Comparison of ENCODE assay signal across 19 cellular contexts in genomic region chr3:171186383-171186782, GRCh38.
DNase-seq lines count a peak whose midpoint lies in the region; ATAC-seq and TF ChIP-seq lines count a peak whose summit lies in the region.
"Had no signal": no experiment of that assay in that cellular context is flagged by ENCODE, and none has a peak within 500 bp of the region (broad histone marks: within the 10 kb centered on the region; RNA-seq: fewer than 3 reads in every experiment).

No MANE protein-coding gene starts in this region.

- H3K9me3 ChIP-seq in Caco-2, result no peaks in the 10 kb centered on the region
- H3K9me3 ChIP-seq in T-helper 17 cell (ENCODE audit: control insufficient read depth, low read length, poor library complexity, severe bottlenecking), result no peaks in the 10 kb centered on the region
- H3K9me3 ChIP-seq: A549 had no signal

- intact Hi-C loops in Caco-2 (cut with micrococcal nuclease; ENCODE audit: unreplicated experiment), result loop anchor here (2.0 kb wide), 1 partner anchor 30 kb away; no protein-coding TSS in a partner anchor

- no peaks in the 10 kb centered on the region for H3K9me3 Mint-ChIP-seq in Caco-2 (ENCODE audit: unreplicated experiment)

- no peak overlapping the region for H2AK5ac ChIP-seq in mesendoderm (ENCODE audit: low read length)

- no peaks in the 10 kb centered on the region; the same call in 1 of the 2 replicates for H3K36me3 ChIP-seq in Caco-2 (ENCODE audit: control insufficient read depth, insufficient read depth, low read length)
- H3K36me3 ChIP-seq in mesendoderm (ENCODE audit: control insufficient read depth, insufficient read depth, low read length), result no peaks in the 10 kb centered on the region

- H3K79me1 ChIP-seq in mesendoderm (ENCODE audit: low read length), result no peaks in the 10 kb centered on the region

- no peak overlapping the region for H3K18ac ChIP-seq in mesendoderm (ENCODE audit: low read length)

- CTCF ChIA-PET in Caco-2 (lab: Charles Lee), result interaction anchor here (0.6 to 1.5 kb wide), 3 partner anchors 59 to 380 kb away, joined by 3 read pairs; no protein-coding TSS in a partner anchor

- ATAC-seq in T-helper 17 cell (no peak), GM18868 (IDR thresholded peaks at IDR 0.05; ENCODE audit: unreplicated experiment) (no peak), GM18909 (IDR thresholded peaks at IDR 0.05; ENCODE audit: poor library complexity, unreplicated experiment) (no peak)
- ATAC-seq: A549, HCT116 had no signal

- H3K36me3 Mint-ChIP-seq in Caco-2 (ENCODE audit: insufficient read depth, unreplicated experiment) (peaks cover 5% of the 10 kb centered on the region), T-helper 17 cell (ENCODE audit: low read depth) (peaks cover 13% of the 10 kb centered on the region)

- H3K4me2 ChIP-seq in mesendoderm (ENCODE audit: low read length), result no peak overlapping the region
- H3K4me2 ChIP-seq: A549 had no signal

- H4K8ac ChIP-seq in mesendoderm (ENCODE audit: low read depth, low read length), result no peak overlapping the region

- H3K23ac ChIP-seq in mesendoderm (ENCODE audit: low read length), result no peak overlapping the region

- no peak overlapping the region for H2BK120ac ChIP-seq in mesendoderm (ENCODE audit: low read depth, low read length)

- POLR2A ChIA-PET in Caco-2 (lab: Charles Lee), result no interaction called here

- H3K27me3 Mint-ChIP-seq in Caco-2 (ENCODE audit: insufficient read depth, unreplicated experiment) (no peaks in the 10 kb centered on the region), T-helper 17 cell (no peaks in the 10 kb centered on the region)

- H3K9ac ChIP-seq in mesendoderm (ENCODE audit: low read length), result no peak overlapping the region

- H3K4me3 Mint-ChIP-seq in Caco-2 (ENCODE audit: unreplicated experiment) (no peak overlapping the region), T-helper 17 cell (no peak overlapping the region)

- H3K27me3 ChIP-seq in Caco-2 (replicated peaks; ENCODE audit: control insufficient read depth, insufficient read depth, low read length), result no peaks in the 10 kb centered on the region
- H3K27me3 ChIP-seq in mesendoderm (ENCODE audit: insufficient read depth, low read length, poor library complexity), result no peaks in the 10 kb centered on the region

- no peak overlapping the region for H3K4ac ChIP-seq in mesendoderm (ENCODE audit: low read depth, low read length)

- H3K56ac ChIP-seq in mesendoderm (ENCODE audit: low read length), result no peak overlapping the region

- BruUV-seq in Caco-2 (replicated peaks; lab: Mats Ljungman, UMichigan), result no TSS peak

- H3K27ac Mint-ChIP-seq in Caco-2 (ENCODE audit: unreplicated experiment) (peak overlapping the region; percentile 56), T-helper 17 cell (peak overlapping the region; percentile 56)

- H3K4me1 ChIP-seq in Caco-2, result peaks cover 34% of the 10 kb centered on the region
- peaks cover 7% of the 10 kb centered on the region for H3K4me1 ChIP-seq in mesendoderm (ENCODE audit: control insufficient read depth, low read depth, low read length)

- TF ChIP-seq CTCF in Caco-2 (IDR thresholded peaks at IDR 0.05; ENCODE audit: insufficient read depth in 1 of 2, low read depth in 1 of 2, low read length in 1 of 2, severe bottlenecking in 1 of 2, unreplicated experiment in 1 of 2), result no peak
- TF ChIP-seq CTCF in epithelial cell of proximal tubule (conservative IDR thresholded peaks at IDR 0.05; ENCODE audit: low read depth, low read length), result no peak

- DNase-seq in Caco-2 (no peak), T-helper 17 cell (no peak), epithelial cell of proximal tubule (ENCODE audit: low read depth) (peak; percentile 75), mesendoderm (peak; percentile 68), HuH-7 (ENCODE audit: low spot score) (no peak), foreskin melanocyte (no peak)
- DNase-seq: DND-41; GF-D8; KBM-7; NCI-H1092; NCI-H2107; NCI-H345; NCI-H526 treated with DMSO at 0.1 percent for 48 hours; NK-92 treated with Interleukin-12 subunit alpha and Interleukin-12 subunit beta, amount 100 ng/mL, for 24 hours had no signal

- H3K4me1 Mint-ChIP-seq in Caco-2 (ENCODE audit: low read depth, unreplicated experiment) (peaks cover 19% of the 10 kb centered on the region), T-helper 17 cell (peaks cover 34% of the 10 kb centered on the region)

- H3K27ac ChIP-seq in mesendoderm (ENCODE audit: low read depth, low read length), result no peak overlapping the region
- H3K27ac ChIP-seq: A549, RWPE1 had no signal

- H2BK15ac ChIP-seq in mesendoderm (replicated peaks; ENCODE audit: low read depth), result no peak overlapping the region

- H3K79me2 ChIP-seq in mesendoderm (ENCODE audit: control insufficient read depth, insufficient read depth, low read length), result no peaks in the 10 kb centered on the region

- H2BK5ac ChIP-seq in mesendoderm (ENCODE audit: low read length), result no peak overlapping the region

- H3K4me3 ChIP-seq in Caco-2 (ENCODE audit: low read depth, low read length), result no peak overlapping the region
- no peak overlapping the region for H3K4me3 ChIP-seq in epithelial cell of proximal tubule (ENCODE audit: low read depth, low read length)
- no peak overlapping the region for H3K4me3 ChIP-seq in mesendoderm (ENCODE audit: low read length)
- H3K4me3 ChIP-seq: A549 had no signal

- H4K5ac ChIP-seq in mesendoderm (ENCODE audit: low read length), result no peak overlapping the region

Comparison
In these comparisons a context has a peak if more than half of its experiments do, and no peak if none do; other contexts are left out.
1. DNase-seq: peak in epithelial cell of proximal tubule (single experiment) and mesendoderm (single experiment); none in Caco-2 (0 of 2), T-helper 17 cell (0 of 3), HuH-7 (single experiment) and foreskin melanocyte (single experiment).